In genomic region chr1:12296623-12297022, GRCh38 we compare ENCODE assay signal across 1 cellular context.
TF ChIP-seq lines count a peak whose summit lies in the region.

No MANE protein-coding gene starts in this region.

TF ChIP-seq in HepG2, 621 proteins besides CTCF, POLR2A, EP300 and RAD21:
- TF ChIP-seq ZNF770 (CRISPR knock-in tag; IDR thresholded peaks at IDR 0.05) (no peak), KLF11 (CRISPR knock-in tag; IDR thresholded peaks at IDR 0.05) (no peak), ZNF484 (CRISPR knock-in tag; IDR thresholded peaks at IDR 0.05; ENCODE audit: borderline replicate concordance, low read depth) (no peak), NCOA1 (CRISPR knock-in tag; IDR thresholded peaks at IDR 0.05) (no peak), HCFC1 (IDR thresholded peaks at IDR 0.05; ENCODE audit: low read depth, low read length) (no peak), ZBTB40 (IDR thresholded peaks at IDR 0.05) (no peak), ZBTB40 (CRISPR knock-in tag; IDR thresholded peaks at IDR 0.05) (no peak), SIX1 (CRISPR knock-in tag; IDR thresholded peaks at IDR 0.05; ENCODE audit: borderline replicate concordance) (no peak), PBX2 (CRISPR knock-in tag; IDR thresholded peaks at IDR 0.05) (no peak), ZNF30 (CRISPR knock-in tag; IDR thresholded peaks at IDR 0.05) (no peak), ZFP36L1 (CRISPR knock-in tag; IDR thresholded peaks at IDR 0.05) (no peak), KDM5B (CRISPR knock-in tag; IDR thresholded peaks at IDR 0.05; ENCODE audit: borderline replicate concordance) (no peak), ZMYM3 (CRISPR knock-in tag; IDR thresholded peaks at IDR 0.05) (no peak), FOXK2 (IDR thresholded peaks at IDR 0.05) (no peak), MED8 (CRISPR knock-in tag; IDR thresholded peaks at IDR 0.05; ENCODE audit: insufficient replicate concordance) (no peak), ZMYM2 (CRISPR knock-in tag; IDR thresholded peaks at IDR 0.05) (no peak), ZNF326 (CRISPR knock-in tag; IDR thresholded peaks at IDR 0.05; ENCODE audit: borderline replicate concordance) (no peak), SSRP1 (CRISPR knock-in tag; IDR thresholded peaks at IDR 0.05) (no peak)
- TF ChIP-seq, protein P1, sequence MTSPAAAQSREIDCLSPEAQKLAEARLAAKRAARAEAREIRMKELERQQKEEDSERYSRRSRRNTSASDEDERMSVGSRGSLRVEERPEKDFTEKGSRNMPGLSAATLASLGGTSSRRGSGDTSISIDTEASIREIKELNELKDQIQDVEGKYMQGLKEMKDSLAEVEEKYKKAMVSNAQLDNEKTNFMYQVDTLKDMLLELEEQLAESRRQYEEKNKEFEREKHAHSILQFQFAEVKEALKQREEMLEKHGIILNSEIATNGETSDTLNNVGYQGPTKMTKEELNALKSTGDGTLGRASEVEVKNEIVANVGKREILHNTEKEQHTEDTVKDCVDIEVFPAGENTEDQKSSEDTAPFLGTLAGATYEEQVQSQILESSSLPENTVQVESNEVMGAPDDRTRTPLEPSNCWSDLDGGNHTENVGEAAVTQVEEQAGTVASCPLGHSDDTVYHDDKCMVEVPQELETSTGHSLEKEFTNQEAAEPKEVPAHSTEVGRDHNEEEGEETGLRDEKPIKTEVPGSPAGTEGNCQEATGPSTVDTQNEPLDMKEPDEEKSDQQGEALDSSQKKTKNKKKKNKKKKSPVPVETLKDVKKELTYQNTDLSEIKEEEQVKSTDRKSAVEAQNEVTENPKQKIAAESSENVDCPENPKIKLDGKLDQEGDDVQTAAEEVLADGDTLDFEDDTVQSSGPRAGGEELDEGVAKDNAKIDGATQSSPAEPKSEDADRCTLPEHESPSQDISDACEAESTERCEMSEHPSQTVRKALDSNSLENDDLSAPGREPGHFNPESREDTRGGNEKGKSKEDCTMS (CRISPR knock-in tag; conservative IDR thresholded peaks at IDR 0.05): no peak
- TF ChIP-seq, protein P2, sequence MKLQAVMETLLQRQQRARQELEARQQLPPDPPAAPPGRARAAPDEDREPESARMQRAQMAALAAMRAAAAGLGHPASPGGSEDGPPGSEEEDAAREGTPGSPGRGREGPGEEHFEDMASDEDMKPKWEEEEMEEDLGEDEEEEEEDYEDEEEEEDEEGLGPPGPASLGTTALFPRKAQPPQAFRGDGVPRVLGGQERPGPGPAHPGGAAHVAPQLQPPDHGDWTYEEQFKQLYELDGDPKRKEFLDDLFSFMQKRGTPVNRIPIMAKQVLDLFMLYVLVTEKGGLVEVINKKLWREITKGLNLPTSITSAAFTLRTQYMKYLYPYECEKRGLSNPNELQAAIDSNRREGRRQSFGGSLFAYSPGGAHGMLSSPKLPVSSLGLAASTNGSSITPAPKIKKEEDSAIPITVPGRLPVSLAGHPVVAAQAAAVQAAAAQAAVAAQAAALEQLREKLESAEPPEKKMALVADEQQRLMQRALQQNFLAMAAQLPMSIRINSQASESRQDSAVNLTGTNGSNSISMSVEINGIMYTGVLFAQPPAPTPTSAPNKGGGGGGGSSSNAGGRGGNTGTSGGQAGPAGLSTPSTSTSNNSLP (IDR thresholded peaks at IDR 0.05; ENCODE audit: low read depth, low read length): no peak
- TF ChIP-seq, protein P3, sequence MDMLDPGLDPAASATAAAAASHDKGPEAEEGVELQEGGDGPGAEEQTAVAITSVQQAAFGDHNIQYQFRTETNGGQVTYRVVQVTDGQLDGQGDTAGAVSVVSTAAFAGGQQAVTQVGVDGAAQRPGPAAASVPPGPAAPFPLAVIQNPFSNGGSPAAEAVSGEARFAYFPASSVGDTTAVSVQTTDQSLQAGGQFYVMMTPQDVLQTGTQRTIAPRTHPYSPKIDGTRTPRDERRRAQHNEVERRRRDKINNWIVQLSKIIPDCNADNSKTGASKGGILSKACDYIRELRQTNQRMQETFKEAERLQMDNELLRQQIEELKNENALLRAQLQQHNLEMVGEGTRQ (IDR thresholded peaks at IDR 0.05; ENCODE audit: low read depth, low read length): no peak
- TF ChIP-seq, protein P3 (CRISPR knock-in tag; IDR thresholded peaks at IDR 0.05; ENCODE audit: borderline replicate concordance): no peak
